In the genomic region with DNA sequence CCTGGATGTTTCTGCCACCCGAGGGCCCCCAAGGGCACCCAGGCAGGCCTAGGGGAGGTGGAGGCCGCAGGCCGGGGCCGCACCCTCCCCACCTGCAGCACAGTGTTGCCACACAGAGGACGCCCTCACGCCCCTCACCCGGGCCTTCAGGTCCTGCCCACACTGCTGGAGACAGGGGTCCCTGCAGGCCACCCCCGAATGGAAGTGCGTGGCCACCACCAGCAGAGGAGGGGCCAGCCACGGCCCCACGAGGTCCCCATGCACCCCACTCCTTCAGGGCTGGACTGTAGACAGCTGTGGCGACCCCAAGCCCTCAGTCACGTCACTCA, we compare ENCODE assay signal across 1 cellular context.
TF ChIP-seq lines count a peak whose summit lies in the region.

No MANE protein-coding gene starts in this region.

TF ChIP-seq in SK-N-SH, 30 proteins besides CTCF, POLR2A, EP300 and RAD21 (continued from another document):
- TF ChIP-seq, protein P1, sequence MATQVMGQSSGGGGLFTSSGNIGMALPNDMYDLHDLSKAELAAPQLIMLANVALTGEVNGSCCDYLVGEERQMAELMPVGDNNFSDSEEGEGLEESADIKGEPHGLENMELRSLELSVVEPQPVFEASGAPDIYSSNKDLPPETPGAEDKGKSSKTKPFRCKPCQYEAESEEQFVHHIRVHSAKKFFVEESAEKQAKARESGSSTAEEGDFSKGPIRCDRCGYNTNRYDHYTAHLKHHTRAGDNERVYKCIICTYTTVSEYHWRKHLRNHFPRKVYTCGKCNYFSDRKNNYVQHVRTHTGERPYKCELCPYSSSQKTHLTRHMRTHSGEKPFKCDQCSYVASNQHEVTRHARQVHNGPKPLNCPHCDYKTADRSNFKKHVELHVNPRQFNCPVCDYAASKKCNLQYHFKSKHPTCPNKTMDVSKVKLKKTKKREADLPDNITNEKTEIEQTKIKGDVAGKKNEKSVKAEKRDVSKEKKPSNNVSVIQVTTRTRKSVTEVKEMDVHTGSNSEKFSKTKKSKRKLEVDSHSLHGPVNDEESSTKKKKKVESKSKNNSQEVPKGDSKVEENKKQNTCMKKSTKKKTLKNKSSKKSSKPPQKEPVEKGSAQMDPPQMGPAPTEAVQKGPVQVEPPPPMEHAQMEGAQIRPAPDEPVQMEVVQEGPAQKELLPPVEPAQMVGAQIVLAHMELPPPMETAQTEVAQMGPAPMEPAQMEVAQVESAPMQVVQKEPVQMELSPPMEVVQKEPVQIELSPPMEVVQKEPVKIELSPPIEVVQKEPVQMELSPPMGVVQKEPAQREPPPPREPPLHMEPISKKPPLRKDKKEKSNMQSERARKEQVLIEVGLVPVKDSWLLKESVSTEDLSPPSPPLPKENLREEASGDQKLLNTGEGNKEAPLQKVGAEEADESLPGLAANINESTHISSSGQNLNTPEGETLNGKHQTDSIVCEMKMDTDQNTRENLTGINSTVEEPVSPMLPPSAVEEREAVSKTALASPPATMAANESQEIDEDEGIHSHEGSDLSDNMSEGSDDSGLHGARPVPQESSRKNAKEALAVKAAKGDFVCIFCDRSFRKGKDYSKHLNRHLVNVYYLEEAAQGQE (IDR thresholded peaks at IDR 0.05; ENCODE audit: low read depth, low read length) = no peak
- no peak for TF ChIP-seq MEF2A (IDR thresholded peaks at IDR 0.05; ENCODE audit: borderline replicate concordance, low read depth)
- TF ChIP-seq YY1 (IDR thresholded peaks at IDR 0.05; ENCODE audit: low read depth) = no peak
- no peak for TF ChIP-seq CHD2 (IDR thresholded peaks at IDR 0.05; ENCODE audit: low read length, partially characterized antibody)
- TF ChIP-seq POLR2AphosphoS5 (IDR thresholded peaks at IDR 0.05; ENCODE audit: low read depth, low read length) = no peak
- TF ChIP-seq TCF12 (IDR thresholded peaks at IDR 0.05) = no peak
- no peak for TF ChIP-seq FOXJ3 (CRISPR knock-in tag; IDR thresholded peaks at IDR 0.05)
- TF ChIP-seq FOXM1 (IDR thresholded peaks at IDR 0.05; ENCODE audit: low read depth) = no peak
